ENCODE assay signal across 1 cellular context in the genomic region with DNA sequence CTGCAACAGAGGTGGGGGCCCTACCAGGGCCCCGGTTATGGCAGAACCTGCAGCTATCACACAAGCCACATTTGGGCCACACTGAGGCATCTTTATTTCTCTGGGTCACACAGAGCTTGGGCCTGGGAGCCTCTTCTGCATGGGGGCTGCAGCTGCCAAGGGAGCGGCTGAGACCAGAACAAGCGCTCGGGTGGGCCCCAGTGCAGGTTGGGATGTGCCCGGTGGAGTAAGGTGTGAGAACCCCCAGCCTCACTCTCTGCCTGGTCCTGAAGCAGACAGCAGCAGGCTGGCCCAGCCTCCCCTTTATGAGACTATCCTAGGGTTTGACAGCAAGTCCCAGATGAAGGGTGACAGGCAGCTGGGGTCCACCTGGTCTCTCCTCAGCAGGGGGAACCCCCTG. TPM values are rescaled to one million over a fixed set of nuclear protein-coding genes. Genes with fewer than 3 reads are reported as not detected.
"Had no signal": no experiment of that assay in that cellular context is flagged by ENCODE, and none has a peak within 500 bp of the region (broad histone marks: within the 10 kb centered on the region; RNA-seq: fewer than 3 reads in every experiment).

No MANE protein-coding gene starts in this region.

RNA-seq across cellular contexts. Expression of a gene that starts 46.1 kb away (rescaled TPM):
- total RNA-seq: activated B cell treated with CpG ODN at 0.5 μM for 24 hours had no signal
